ENCODE assay signal across 12 cellular contexts in genomic region chr7:99331002-99331401, GRCh38. TPM values are rescaled to one million over a fixed set of nuclear protein-coding genes. Genes with fewer than 3 reads are reported as not detected.
A peak's percentile ranks its signal among the peaks of the same experiment; 100 is the strongest.
DNase-seq lines count a peak whose midpoint lies in the region; ATAC-seq and TF ChIP-seq lines count a peak whose summit lies in the region.
"Had no signal": no experiment of that assay in that cellular context is flagged by ENCODE, and none has a peak within 500 bp of the region (broad histone marks: within the 10 kb centered on the region; RNA-seq: fewer than 3 reads in every experiment).

No MANE protein-coding gene starts in this region.

- 95% methylated on average over 2 of the region's 2 CpGs for WGBS in mesenchymal stem cell

- H3K36me3 ChIP-seq in mesenchymal stem cell (ENCODE audit: control insufficient read depth in 1 of 2, insufficient read depth in 2 of 2, low read depth in 1 of 2, low read length in 2 of 2): peaks cover 11 to 26% of the 10 kb centered on the region in 2 experiments

- DNase-seq in ACHN: peak; percentile 21
- peak; percentile 29 for DNase-seq in ELR (ENCODE audit: low read depth)
- no peak for DNase-seq in mesenchymal stem cell
- DNase-seq in progenitor cell of endocrine pancreas (ENCODE audit: low spot score, unreplicated experiment): no peak
- no peak for DNase-seq in activated gamma-delta T cell treated with Interleukin-2 at 50 U/mL for 16 hours
- DNase-seq: islet precursor cell, NCI-H774 had no signal

- no peak overlapping the region for H3K14ac ChIP-seq in mesenchymal stem cell (ENCODE audit: low read length in 2 of 2)

- in situ Hi-C loops in ACHN (cut with HindIII; ENCODE audit: low pct_ligation_motif_present, low pct_unique_long_range_greater_than_20kb, low sequenced_read_pairs): no loop called here

- H2AFZ ChIP-seq in mesenchymal stem cell (ENCODE audit: low read depth, low read length): no peak overlapping the region

- TF ChIP-seq CTCF in progenitor cell of endocrine pancreas (IDR thresholded peaks at IDR 0.05; ENCODE audit: unreplicated experiment): no peak

- no peak overlapping the region for H3K4ac ChIP-seq in mesenchymal stem cell (ENCODE audit: low read depth in 1 of 2, low read length in 2 of 2)

- peaks cover 27% of the 10 kb centered on the region for H3K4me1 Mint-ChIP-seq in activated T-helper 17 cell treated with anti-CD3 and anti-CD28 coated beads, Interleukin-2, amount 50 U/mL, for 72 hours
- H3K4me1 Mint-ChIP-seq in progenitor cell of endocrine pancreas (ENCODE audit: low read depth): peaks cover 11% of the 10 kb centered on the region

- no peak overlapping the region for H4K8ac ChIP-seq in mesenchymal stem cell (ENCODE audit: low read length)

- H3K36me3 Mint-ChIP-seq in activated T-helper 17 cell treated with anti-CD3 and anti-CD28 coated beads, Interleukin-2, amount 50 U/mL, for 72 hours (ENCODE audit: low read depth): peaks cover 79% of the 10 kb centered on the region
- H3K36me3 Mint-ChIP-seq in progenitor cell of endocrine pancreas (ENCODE audit: insufficient read depth): peaks cover 6% of the 10 kb centered on the region

- H3K4me3 ChIP-seq in mesenchymal stem cell (ENCODE audit: insufficient read depth in 1 of 2, low read depth in 1 of 2, low read length in 2 of 2): peak overlapping the region in 1 of 2 experiments; percentile 41

- no peaks in the 10 kb centered on the region for H3K9me3 ChIP-seq in mesenchymal stem cell (ENCODE audit: control insufficient read depth, low read length)

- peak overlapping the region; percentile 80 for H3K27ac Mint-ChIP-seq in activated T-helper 17 cell treated with anti-CD3 and anti-CD28 coated beads, Interleukin-2, amount 50 U/mL, for 72 hours
- no peak overlapping the region for H3K27ac Mint-ChIP-seq in progenitor cell of endocrine pancreas

- no peaks in the 10 kb centered on the region for H3K27me3 Mint-ChIP-seq in activated T-helper 17 cell treated with anti-CD3 and anti-CD28 coated beads, Interleukin-2, amount 50 U/mL, for 72 hours
- H3K27me3 Mint-ChIP-seq in progenitor cell of endocrine pancreas: no peaks in the 10 kb centered on the region

- no peak overlapping the region for H4K91ac ChIP-seq in mesenchymal stem cell (ENCODE audit: low read length)

- H2BK12ac ChIP-seq in mesenchymal stem cell (ENCODE audit: low read length in 2 of 2): peak overlapping the region in 1 of 2 experiments; percentile 25

- H3K79me1 ChIP-seq in mesenchymal stem cell (replicated peaks; ENCODE audit: low read length, poor library complexity, severe bottlenecking): peaks cover 3% of the 10 kb centered on the region

- no peak overlapping the region for H3K4me2 ChIP-seq in mesenchymal stem cell (ENCODE audit: low read length, poor library complexity, severe bottlenecking)

- no peak overlapping the region for H3K18ac ChIP-seq in mesenchymal stem cell (ENCODE audit: low read depth in 1 of 2, low read length in 2 of 2)

- H3K4me3 Mint-ChIP-seq in activated T-helper 17 cell treated with anti-CD3 and anti-CD28 coated beads, Interleukin-2, amount 50 U/mL, for 72 hours: peak overlapping the region; percentile 77
- no peak overlapping the region for H3K4me3 Mint-ChIP-seq in progenitor cell of endocrine pancreas (ENCODE audit: low read depth)

- no peak overlapping the region for H2BK120ac ChIP-seq in mesenchymal stem cell (ENCODE audit: low read depth, low read length)

- no peaks in the 10 kb centered on the region for H3K9me3 Mint-ChIP-seq in activated T-helper 17 cell treated with anti-CD3 and anti-CD28 coated beads, Interleukin-2, amount 50 U/mL, for 72 hours
- no peaks in the 10 kb centered on the region for H3K9me3 Mint-ChIP-seq in progenitor cell of endocrine pancreas (ENCODE audit: low read depth)

- peak; percentile 79 for ATAC-seq in activated T-helper 17 cell treated with anti-CD3 and anti-CD28 coated beads, Interleukin-2, amount 50 U/mL, for 72 hours (replicated peaks)
- ATAC-seq in HG02623 (IDR thresholded peaks at IDR 0.05; ENCODE audit: unreplicated experiment) (no peak), GM18870 (IDR thresholded peaks at IDR 0.05; ENCODE audit: unreplicated experiment) (no peak)

- H3K27me3 ChIP-seq in mesenchymal stem cell (ENCODE audit: control insufficient read depth in 1 of 2, insufficient read depth in 1 of 2, low read length in 2 of 2): no peaks in the 10 kb centered on the region

- H3K23ac ChIP-seq in mesenchymal stem cell (ENCODE audit: low read length in 2 of 2): no peak overlapping the region

- peak overlapping the region; percentile 70 for H3K9ac ChIP-seq in mesenchymal stem cell (ENCODE audit: low read length)

- no peak overlapping the region for H2AK5ac ChIP-seq in mesenchymal stem cell (ENCODE audit: low read length, severe bottlenecking)

- H3K27ac ChIP-seq in mesenchymal stem cell (ENCODE audit: low read length, poor library complexity, severe bottlenecking): peak overlapping the region; percentile 29

- H2BK15ac ChIP-seq in mesenchymal stem cell (ENCODE audit: low read depth, poor library complexity, severe bottlenecking): no peak overlapping the region

- no peak overlapping the region for H2BK5ac ChIP-seq in mesenchymal stem cell (ENCODE audit: low read depth, low read length, poor library complexity, severe bottlenecking)

- H3K4me1 ChIP-seq in mesenchymal stem cell (ENCODE audit: control insufficient read depth, insufficient read depth, low read depth, low read length): peaks cover 10% of the 10 kb centered on the region

RNA-seq across cellular contexts. Expression of gene ARPC1A, which starts 5.3 kb away (rescaled TPM):
- 10 to 100 TPM; 47.4 to 74.1 TPM for total RNA-seq in activated T-helper 17 cell treated with anti-CD3 and anti-CD28 coated beads, Interleukin-2, amount 50 U/mL, for 72 hours
- polyA plus RNA-seq in mesenchymal stem cell (2013, experiment 1 of 2): 293 TPM
- 307 TPM for polyA plus RNA-seq in mesenchymal stem cell (2013, experiment 2 of 2)
- total RNA-seq in progenitor cell of endocrine pancreas: 135 and 140 TPM in 2 replicates

RNA-seq across cellular contexts. Expression of gene ARPC1B, which starts 43.5 kb away (rescaled TPM):
- 100 to 1,000 TPM; 223 to 410 TPM for total RNA-seq in activated T-helper 17 cell treated with anti-CD3 and anti-CD28 coated beads, Interleukin-2, amount 50 U/mL, for 72 hours
- 211 TPM for polyA plus RNA-seq in mesenchymal stem cell (2013, experiment 1 of 2)
- polyA plus RNA-seq in mesenchymal stem cell (2013, experiment 2 of 2): 214 TPM
- 27.5 and 28.2 TPM in 2 replicates for total RNA-seq in progenitor cell of endocrine pancreas

RNA-seq across cellular contexts. Expression of gene MYH16, which starts 58.4 kb away (rescaled TPM):
- total RNA-seq in activated T-helper 17 cell treated with anti-CD3 and anti-CD28 coated beads, Interleukin-2, amount 50 U/mL, for 72 hours: not detected
- 0.03 TPM for polyA plus RNA-seq in mesenchymal stem cell (2013, experiment 1 of 2)
- 0.03 TPM for polyA plus RNA-seq in mesenchymal stem cell (2013, experiment 2 of 2)
- not detected in 2 replicates for total RNA-seq in progenitor cell of endocrine pancreas
- total RNA-seq: T-helper 2 cell treated with Interferon-gamma antibody and Interleukin-4, amounts not matched to agents 100 ng/mL and 5 ng/mL, for 36 hours had no signal
- polyA plus RNA-seq: adipose tissue had no signal

Comparison
In these comparisons a context has a peak if more than half of its experiments do, and no peak if none do; other contexts are left out.
1. DNase-seq: peak in ACHN (single experiment) and ELR (single experiment); none in mesenchymal stem cell (single experiment), progenitor cell of endocrine pancreas (single experiment) and activated gamma-delta T cell treated with Interleukin-2 at 50 U/mL for 16 hours (single experiment).